ENCODE assay signal across 1 cellular context in the genomic region with DNA sequence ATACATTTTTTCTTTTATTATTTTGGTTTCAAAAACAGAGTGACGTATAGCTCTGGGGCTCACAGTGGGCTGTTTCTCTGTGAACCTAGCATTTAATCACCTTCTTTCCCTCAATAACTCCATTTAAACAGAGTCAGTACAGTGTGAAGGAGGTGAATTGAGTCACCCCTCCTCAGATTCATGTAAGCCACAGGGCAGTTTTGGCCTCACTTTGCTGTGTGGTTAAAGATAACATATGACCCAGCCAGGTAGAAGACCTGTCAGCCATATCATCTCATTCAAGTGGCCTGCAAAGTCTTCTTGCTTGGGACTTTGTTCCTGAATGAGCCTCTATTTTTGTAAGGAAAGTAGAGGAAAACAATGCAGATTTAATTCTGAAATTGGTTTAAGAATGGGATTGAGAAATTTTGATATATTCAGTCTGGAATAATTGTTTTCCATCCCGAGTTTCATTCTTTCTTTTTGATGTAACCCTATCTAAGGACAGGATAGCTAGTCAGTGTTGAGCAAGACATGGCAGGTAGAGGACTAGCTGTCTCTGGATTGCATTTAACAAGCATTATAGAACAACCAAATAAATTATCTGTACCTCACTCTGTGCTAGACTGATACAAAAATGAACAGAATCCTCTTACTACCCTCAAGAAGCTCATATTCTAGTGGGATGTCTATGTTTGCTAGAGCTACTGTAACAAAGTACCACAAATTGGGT.
TF ChIP-seq lines count a peak whose summit lies in the region.

No MANE protein-coding gene starts in this region.

TF ChIP-seq in GM12878, 131 proteins besides CTCF, POLR2A, EP300 and RAD21 (continued from another document):
- no peak for TF ChIP-seq STAT3 (IDR thresholded peaks at IDR 0.05; ENCODE audit: low read depth, low read length)
- no peak for TF ChIP-seq NR2C2 (IDR thresholded peaks at IDR 0.05; ENCODE audit: borderline replicate concordance, control insufficient read depth, insufficient read length, low read depth)
- no peak for TF ChIP-seq KAT2A (conservative IDR thresholded peaks at IDR 0.05; ENCODE audit: control insufficient read depth, low read depth, low read length)
- TF ChIP-seq IRF4 (IDR thresholded peaks at IDR 0.05; ENCODE audit: low read depth, low read length) = no peak
- no peak for TF ChIP-seq MLLT1 (IDR thresholded peaks at IDR 0.05)
- TF ChIP-seq MEF2B (IDR thresholded peaks at IDR 0.05; ENCODE audit: partially characterized antibody, poor library complexity, severe bottlenecking) = no peak
- no peak for TF ChIP-seq IKZF2 (IDR thresholded peaks at IDR 0.05)
- TF ChIP-seq REST (IDR thresholded peaks at IDR 0.05; ENCODE audit: low read depth, low read length) = no peak
- no peak for TF ChIP-seq PBX3 (IDR thresholded peaks at IDR 0.05; ENCODE audit: insufficient replicate concordance, low read depth, low read length)
- TF ChIP-seq, protein P1, sequence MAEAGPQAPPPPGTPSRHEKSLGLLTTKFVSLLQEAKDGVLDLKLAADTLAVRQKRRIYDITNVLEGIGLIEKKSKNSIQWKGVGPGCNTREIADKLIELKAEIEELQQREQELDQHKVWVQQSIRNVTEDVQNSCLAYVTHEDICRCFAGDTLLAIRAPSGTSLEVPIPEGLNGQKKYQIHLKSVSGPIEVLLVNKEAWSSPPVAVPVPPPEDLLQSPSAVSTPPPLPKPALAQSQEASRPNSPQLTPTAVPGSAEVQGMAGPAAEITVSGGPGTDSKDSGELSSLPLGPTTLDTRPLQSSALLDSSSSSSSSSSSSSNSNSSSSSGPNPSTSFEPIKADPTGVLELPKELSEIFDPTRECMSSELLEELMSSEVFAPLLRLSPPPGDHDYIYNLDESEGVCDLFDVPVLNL (IDR thresholded peaks at IDR 0.05; ENCODE audit: low read depth, low read length) = no peak
